Comparison of ENCODE assay signal across 12 cellular contexts in the genomic region with DNA sequence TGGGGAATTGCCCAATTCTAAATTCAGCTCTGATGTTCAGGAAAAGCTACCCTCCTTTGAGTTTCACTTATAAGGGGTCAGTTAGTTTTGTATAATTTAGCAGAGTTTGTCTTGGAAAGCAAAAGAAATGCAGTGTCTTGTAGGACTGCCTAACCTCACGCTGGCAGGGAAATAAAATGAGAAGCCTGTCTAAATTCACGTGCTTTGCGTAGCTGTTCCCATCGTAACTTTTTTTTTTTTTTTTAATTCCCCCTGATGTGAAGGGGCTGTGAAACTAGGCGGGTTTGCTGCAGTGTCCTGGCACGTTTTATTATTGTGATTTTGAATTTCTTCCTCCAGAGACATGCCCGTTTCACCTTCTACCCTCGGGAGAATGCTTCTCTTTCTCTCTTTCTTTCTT. TPM values are rescaled to one million over a fixed set of nuclear protein-coding genes. Genes with fewer than 3 reads are reported as not detected.
DNase-seq lines count a peak whose midpoint lies in the region; ATAC-seq and TF ChIP-seq lines count a peak whose summit lies in the region.
"Had no signal": no experiment of that assay in that cellular context is flagged by ENCODE, and none has a peak within 500 bp of the region (broad histone marks: within the 10 kb centered on the region; RNA-seq: fewer than 3 reads in every experiment).

No MANE protein-coding gene starts in this region.

- H3K27me3 ChIP-seq in right atrium auricular region = no peaks in the 10 kb centered on the region

- TF ChIP-seq POLR2A in erythroblast (IDR thresholded peaks at IDR 0.05; ENCODE audit: low read length) = no peak

- H3K4me1 Mint-ChIP-seq in nephron progenitor cell = peaks cover 36% of the 10 kb centered on the region
- peaks cover 24% of the 10 kb centered on the region for H3K4me1 Mint-ChIP-seq in activated T-helper 1 cell treated with anti-CD3 and anti-CD28 coated beads, Interleukin-12 subunit alpha, Interleukin-12 subunit beta, Interleukin-2, Interleukin-4 antibody, amounts not matched to agents 30 ng/mL and 10 ng/mL and 1 ng/mL, durations not matched to agents 14 hours and 24 hours and 36 hours (ENCODE audit: low read depth)
- H3K4me1 Mint-ChIP-seq in activated CD8-positive, alpha-beta memory T cell treated with anti-CD3 and anti-CD28 coated beads, Interleukin-2, amount 10 ng/mL, durations not matched to agents 7 days and 5 days = peaks cover 24% of the 10 kb centered on the region

- H3K27ac ChIP-seq in right atrium auricular region = peak overlapping the region; percentile 89 to 94

- no peaks in the 10 kb centered on the region for H3K9me3 ChIP-seq in right atrium auricular region

- CTCF ChIA-PET in activated CD8-positive, alpha-beta memory T cell treated with anti-CD3 and anti-CD28 coated beads, Interleukin-2, amount 10 ng/mL, durations not matched to agents 7 days and 5 days (lab: Charles Lee) = no interaction called here

- DNase-seq in right atrium auricular region (ENCODE audit: low spot score) (no peak), left ventricle myocardium superior (no peak), epithelial cell of esophagus (ENCODE audit: low read depth) (no peak), nephron progenitor cell (no peak), NCI-H2107 (lab: John Stamatoyannopoulos, UW) (no peak), erythroblast (lab: John Stamatoyannopoulos, UW) (no peak)
- no peak for DNase-seq in activated T-helper 1 cell treated with anti-CD3 and anti-CD28 coated beads, Interleukin-12 subunit alpha, Interleukin-12 subunit beta, Interleukin-2, Interleukin-4 antibody, amounts not matched to agents 30 ng/mL and 10 ng/mL and 1 ng/mL, durations not matched to agents 14 hours and 24 hours and 36 hours (ENCODE audit: low spot score)
- DNase-seq in activated CD8-positive, alpha-beta memory T cell treated with anti-CD3 and anti-CD28 coated beads, Interleukin-2, amount 10 ng/mL, durations not matched to agents 7 days and 5 days = no peak
- DNase-seq: activated gamma-delta T cell treated with Interleukin-2 at 50 U/mL for 16 hours; CD4-positive, alpha-beta memory T cell; NCI-H187; T1000 had no signal

- H3K9me3 Mint-ChIP-seq in nephron progenitor cell = no peaks in the 10 kb centered on the region
- no peaks in the 10 kb centered on the region for H3K9me3 Mint-ChIP-seq in activated T-helper 1 cell treated with anti-CD3 and anti-CD28 coated beads, Interleukin-12 subunit alpha, Interleukin-12 subunit beta, Interleukin-2, Interleukin-4 antibody, amounts not matched to agents 30 ng/mL and 10 ng/mL and 1 ng/mL, durations not matched to agents 14 hours and 24 hours and 36 hours
- no peaks in the 10 kb centered on the region for H3K9me3 Mint-ChIP-seq in activated CD8-positive, alpha-beta memory T cell treated with anti-CD3 and anti-CD28 coated beads, Interleukin-2, amount 10 ng/mL, durations not matched to agents 7 days and 5 days (ENCODE audit: low read depth)

- peak overlapping the region; percentile 76 for H3K27ac Mint-ChIP-seq in nephron progenitor cell
- H3K27ac Mint-ChIP-seq in activated T-helper 1 cell treated with anti-CD3 and anti-CD28 coated beads, Interleukin-12 subunit alpha, Interleukin-12 subunit beta, Interleukin-2, Interleukin-4 antibody, amounts not matched to agents 30 ng/mL and 10 ng/mL and 1 ng/mL, durations not matched to agents 14 hours and 24 hours and 36 hours = no peak overlapping the region
- H3K27ac Mint-ChIP-seq in activated CD8-positive, alpha-beta memory T cell treated with anti-CD3 and anti-CD28 coated beads, Interleukin-2, amount 10 ng/mL, durations not matched to agents 7 days and 5 days = no peak overlapping the region
- H3K27ac Mint-ChIP-seq: CD4-positive, alpha-beta memory T cell had no signal

- H3K4me3 ChIP-seq in right atrium auricular region (peak overlapping the region; percentile 62 to 76), epithelial cell of esophagus (ENCODE audit: low read length) (peak overlapping the region; percentile 68)

- ATAC-seq in left ventricle myocardium superior = no peak
- no peak for ATAC-seq in activated CD8-positive, alpha-beta memory T cell treated with anti-CD3 and anti-CD28 coated beads, Interleukin-2, amount 10 ng/mL, durations not matched to agents 7 days and 5 days

- no peaks in the 10 kb centered on the region for H3K27me3 Mint-ChIP-seq in nephron progenitor cell (ENCODE audit: low read depth, poor library complexity)
- peaks cover 91% of the 10 kb centered on the region for H3K27me3 Mint-ChIP-seq in activated T-helper 1 cell treated with anti-CD3 and anti-CD28 coated beads, Interleukin-12 subunit alpha, Interleukin-12 subunit beta, Interleukin-2, Interleukin-4 antibody, amounts not matched to agents 30 ng/mL and 10 ng/mL and 1 ng/mL, durations not matched to agents 14 hours and 24 hours and 36 hours (ENCODE audit: insufficient read depth)
- peaks cover 92% of the 10 kb centered on the region for H3K27me3 Mint-ChIP-seq in activated CD8-positive, alpha-beta memory T cell treated with anti-CD3 and anti-CD28 coated beads, Interleukin-2, amount 10 ng/mL, durations not matched to agents 7 days and 5 days

- intact Hi-C loops in left ventricle myocardium superior (cut with micrococcal nuclease) = loop anchor here (5.0 to 10.0 kb wide), 2 partner anchors 135 to 1408 kb away; no protein-coding TSS in a partner anchor
- intact Hi-C loops in activated T-helper 1 cell treated with anti-CD3 and anti-CD28 coated beads, Interleukin-12 subunit alpha, Interleukin-12 subunit beta, Interleukin-2, Interleukin-4 antibody, amounts not matched to agents 30 ng/mL and 10 ng/mL and 1 ng/mL, durations not matched to agents 14 hours and 24 hours and 36 hours (cut with micrococcal nuclease) = loop anchor here (2.0 kb wide), 1 partner anchor 142 kb away; no protein-coding TSS in a partner anchor

- H3K4me3 Mint-ChIP-seq in nephron progenitor cell = peak overlapping the region; percentile 93
- H3K4me3 Mint-ChIP-seq in activated T-helper 1 cell treated with anti-CD3 and anti-CD28 coated beads, Interleukin-12 subunit alpha, Interleukin-12 subunit beta, Interleukin-2, Interleukin-4 antibody, amounts not matched to agents 30 ng/mL and 10 ng/mL and 1 ng/mL, durations not matched to agents 14 hours and 24 hours and 36 hours = no peak overlapping the region
- no peak overlapping the region for H3K4me3 Mint-ChIP-seq in activated CD8-positive, alpha-beta memory T cell treated with anti-CD3 and anti-CD28 coated beads, Interleukin-2, amount 10 ng/mL, durations not matched to agents 7 days and 5 days

- TF ChIP-seq CTCF in right atrium auricular region (IDR thresholded peaks at IDR 0.05) (no peak), epithelial cell of esophagus (IDR thresholded peaks at IDR 0.05; ENCODE audit: insufficient read depth, low read depth, low read length, missing control alignments) (no peak), nephron progenitor cell (IDR thresholded peaks at IDR 0.05) (no peak)

- H3K4me1 ChIP-seq in right atrium auricular region = peaks cover 0 to 30% of the 10 kb centered on the region in 2 donors

- no peaks in the 10 kb centered on the region for H3K36me3 ChIP-seq in right atrium auricular region

- peaks cover 38% of the 10 kb centered on the region for H3K36me3 Mint-ChIP-seq in nephron progenitor cell (ENCODE audit: low read depth)
- H3K36me3 Mint-ChIP-seq in activated T-helper 1 cell treated with anti-CD3 and anti-CD28 coated beads, Interleukin-12 subunit alpha, Interleukin-12 subunit beta, Interleukin-2, Interleukin-4 antibody, amounts not matched to agents 30 ng/mL and 10 ng/mL and 1 ng/mL, durations not matched to agents 14 hours and 24 hours and 36 hours (ENCODE audit: low read depth) = peaks cover 2% of the 10 kb centered on the region
- peaks cover 4% of the 10 kb centered on the region for H3K36me3 Mint-ChIP-seq in activated CD8-positive, alpha-beta memory T cell treated with anti-CD3 and anti-CD28 coated beads, Interleukin-2, amount 10 ng/mL, durations not matched to agents 7 days and 5 days

RNA-seq across cellular contexts. Expression of gene MEIS1, which starts 2.1 kb away (rescaled TPM):
- 10 to 100 TPM; 13.6 to 16.7 TPM for total RNA-seq in right atrium auricular region
- 40.8 TPM for total RNA-seq in left ventricle myocardium superior
- not detected in 2 replicates for total RNA-seq in activated T-helper 1 cell treated with anti-CD3 and anti-CD28 coated beads, Interleukin-12 subunit alpha, Interleukin-12 subunit beta, Interleukin-2, Interleukin-4 antibody, amounts not matched to agents 30 ng/mL and 10 ng/mL and 1 ng/mL, durations not matched to agents 14 hours and 24 hours and 36 hours
- not detected for total RNA-seq in activated CD8-positive, alpha-beta memory T cell treated with anti-CD3 and anti-CD28 coated beads, Interleukin-2, amount 10 ng/mL, durations not matched to agents 7 days and 5 days
- total RNA-seq: CD4-positive, alpha-beta memory T cell had no signal

Comparison
In these comparisons a context has a peak if more than half of its experiments do, and no peak if none do; other contexts are left out.
1. RNA of gene MEIS1, which starts 2.1 kb away (total RNA-seq): 40.8 TPM in left ventricle myocardium superior (single experiment) and 13.6 to 16.7 TPM in right atrium auricular region; not detected in activated CD8-positive, alpha-beta memory T cell treated with anti-CD3 and anti-CD28 coated beads, Interleukin-2, amount 10 ng/mL, durations not matched to agents 7 days and 5 days and not detected in activated T-helper 1 cell treated with anti-CD3 and anti-CD28 coated beads, Interleukin-12 subunit alpha, Interleukin-12 subunit beta, Interleukin-2, Interleukin-4 antibody, amounts not matched to agents 30 ng/mL and 10 ng/mL and 1 ng/mL, durations not matched to agents 14 hours and 24 hours and 36 hours; every median in the first group is over 10 times any median in the second.